7 cellular contexts compared by ENCODE assay signal in genomic region chr12:6465467-6466183, GRCh38. TPM values are rescaled to one million over a fixed set of nuclear protein-coding genes. Genes with fewer than 3 reads are reported as not detected.
DNase-seq lines count a peak whose midpoint lies in the region; ATAC-seq, FAIRE-seq and TF ChIP-seq lines count a peak whose summit lies in the region.

No MANE protein-coding gene starts in this region.

- H3K79me2 ChIP-seq in OCI-LY3 (ENCODE audit: low read length): no peaks in the 10 kb centered on the region
- H3K79me2 ChIP-seq in GM12878 (ENCODE audit: control insufficient read depth, insufficient read depth, low read length): peaks cover 80% of the 10 kb centered on the region

- ATAC-seq in GM12878: no peak
- ATAC-seq in HG03432 (IDR thresholded peaks at IDR 0.05; ENCODE audit: unreplicated experiment): no peak

- CTCF ChIA-PET in GM12878 (lab: Yijun Ruan, JAX): interaction anchor here (0.7 to 3.9 kb wide), 49 partner anchors 9 to 398 kb away, joined by 3 to 240 read pairs (median 6); partner anchors contain the start of genes CD27, COPS7A, MRPL51 and TAPBPL

- peak; percentile 90 for DNase-seq in DMS53 treated with DMSO at 0.1 percent for 48 hours (lab: John Stamatoyannopoulos, UW; ENCODE audit: unreplicated experiment)
- peak; percentile 49 for DNase-seq in HS-27A (ENCODE audit: low read depth)
- no peak for DNase-seq in GM12878 (ENCODE audit: low read depth, low spot score)
- peak; percentile 53 to 58 (median 57) for DNase-seq in immature natural killer cell
- no peak for DNase-seq in spleen

- in situ Hi-C loops in GM12878 (cut with MboI): loop anchor here (5.0 kb wide), 1 partner anchor 128 kb away; no protein-coding TSS in a partner anchor

- POLR2A ChIA-PET in GM12878 (lab: Charles Lee): interaction anchor here (0.6 to 10.3 kb wide), 15 partner anchors 8 to 182 kb away, joined by 3 to 384 read pairs (median 4); partner anchors contain the start of genes CD27, GAPDH and TAPBPL

- TF ChIP-seq CTCF in OCI-LY3 (IDR thresholded peaks at IDR 0.05; ENCODE audit: low read depth, low read length) (peak; percentile 82), GM12878 (IDR thresholded peaks at IDR 0.05 in 2 of 3, conservative IDR thresholded peaks at IDR 0.05 in 1 of 3; ENCODE audit: control insufficient read depth in 2 of 3, extremely low read depth in 1 of 3, insufficient read depth in 1 of 3, low read depth in 3 of 3, low read length in 3 of 3) (peak; percentile 88 to 94 (median 93)), spleen (IDR thresholded peaks at IDR 0.05 in 8 of 11, conservative IDR thresholded peaks at IDR 0.05 in 3 of 11) (peak; percentile 76 to 93 (median 88))

- H4K20me1 ChIP-seq in OCI-LY3 (ENCODE audit: insufficient read depth, low read length) (peaks cover 6% of the 10 kb centered on the region; the same call in 1 of the 2 replicates), GM12878 (ENCODE audit: control insufficient read depth, insufficient read depth) (no peaks in the 10 kb centered on the region)

- no peaks in the 10 kb centered on the region for H3K9me3 Mint-ChIP-seq in immature natural killer cell

- H2AFZ ChIP-seq in OCI-LY3 (ENCODE audit: low read depth, low read length) (no peak overlapping the region), GM12878 (ENCODE audit: control insufficient read depth, low read depth, low read length) (no peak overlapping the region)

- FAIRE-seq in GM12878 (lab: Jason Lieb, UNC): no peak

- no peaks in the 10 kb centered on the region for H3K9me3 ChIP-seq in OCI-LY3 (ENCODE audit: insufficient read depth, low read length)
- H3K9me3 ChIP-seq in GM12878 (replicated peaks; ENCODE audit: control insufficient read depth, insufficient read depth, low read length): no peaks in the 10 kb centered on the region
- H3K9me3 ChIP-seq in spleen: no peaks in the 10 kb centered on the region

- no peak overlapping the region for H3K9ac ChIP-seq in OCI-LY3 (ENCODE audit: low read length)
- H3K9ac ChIP-seq in GM12878 (ENCODE audit: control insufficient read depth, insufficient read depth, low read length): no peak overlapping the region; the same call in 1 of the 2 replicates

- TF ChIP-seq POLR2A in GM12878 (IDR thresholded peaks at IDR 0.05; ENCODE audit: low read depth, low read length): no peak
- no peak for TF ChIP-seq POLR2A in spleen (IDR thresholded peaks at IDR 0.05)

- intact Hi-C loops in GM12878 (cut with micrococcal nuclease; ENCODE audit: unreplicated experiment): loop anchor here (1.0 to 5.0 kb wide), 6 partner anchors 19 to 143 kb away; no protein-coding TSS in a partner anchor
- intact Hi-C loops in spleen (cut with DNase I; ENCODE audit: low total_unique reads): loop anchor here (10.0 kb wide), 1 partner anchor 131 kb away; no protein-coding TSS in a partner anchor

- H3K4me3 ChIP-seq in OCI-LY3 (ENCODE audit: low read length) (no peak overlapping the region), GM12878 (no peak overlapping the region), spleen (no peak overlapping the region)

- peaks cover 6 to 17% (median 16%) of the 10 kb centered on the region in 3 donors for H3K27me3 Mint-ChIP-seq in immature natural killer cell (ENCODE audit: low read depth in 3 of 3)

- WGBS in GM12878 (ENCODE audit: insufficient coverage, insufficient replicate concordance, low lambda C conversion rate, missing lambda C conversion rate): 27% methylated on average over 6 of the region's 6 CpGs
- WGBS in spleen, 5 donors: 38 to 49% (median 44%) methylated on average over 6 of the region's 6 CpGs

- SMC1A ChIA-PET in GM12878 (lab: Charles Lee; ENCODE audit: uncharacterized antibody, unreplicated experiment): interaction anchor here (0.7 to 3.4 kb wide), 33 partner anchors 9 to 270 kb away, joined by 3 to 211 read pairs (median 5); partner anchors contain the start of genes CD27, GAPDH, MRPL51 and NOP2

- H3K4me2 ChIP-seq in OCI-LY3 (ENCODE audit: low read length): no peak overlapping the region
- H3K4me2 ChIP-seq in GM12878 (ENCODE audit: control insufficient read depth, insufficient read depth): no peak overlapping the region

- H3K4me1 ChIP-seq in OCI-LY3 (ENCODE audit: low read length) (peaks cover 26% of the 10 kb centered on the region), GM12878 (ENCODE audit: control insufficient read depth, insufficient read depth, low read length) (peaks cover 43% of the 10 kb centered on the region), spleen (peaks cover 60 to 97% (median 90%) of the 10 kb centered on the region in 6 donors)

- TF ChIP-seq EP300 in GM12878 (IDR thresholded peaks at IDR 0.05; ENCODE audit: borderline replicate concordance in 1 of 2, control insufficient read depth in 1 of 2, low read depth in 2 of 2, low read length in 2 of 2): no peak

- BruUV-seq in GM12878 (replicated peaks; lab: Mats Ljungman, UMichigan): no TSS peak

- H3K27me3 ChIP-seq in OCI-LY3 (ENCODE audit: low read depth, low read length) (no peaks in the 10 kb centered on the region), GM12878 (replicated peaks in 1 of 2; ENCODE audit: control insufficient read depth in 2 of 2, insufficient read depth in 2 of 2, low read length in 1 of 2) (no peaks in the 10 kb centered on the region), spleen (replicated peaks in 1 of 7) (no peaks in the 10 kb centered on the region)

- H3K27ac ChIP-seq in OCI-LY3 (ENCODE audit: low read length) (no peak overlapping the region), GM12878 (ENCODE audit: control insufficient read depth, insufficient read depth) (no peak overlapping the region), spleen (peak overlapping the region in 5 of 8 donors; percentile 4 to 67 (median 36))

- H3K4me3 Mint-ChIP-seq in immature natural killer cell: peak overlapping the region; percentile 39 to 70 (median 47)

- H3K36me3 Mint-ChIP-seq in immature natural killer cell: peaks cover 27 to 44% (median 40%) of the 10 kb centered on the region in 3 donors

- H3K36me3 ChIP-seq in OCI-LY3 (replicated peaks; ENCODE audit: low read depth, low read length) (peaks cover 40% of the 10 kb centered on the region), GM12878 (ENCODE audit: control insufficient read depth in 2 of 2, insufficient read depth in 2 of 2, low read length in 1 of 2) (peaks cover 22 to 37% of the 10 kb centered on the region in 2 experiments), spleen (peaks cover 0 to 80% (median 32%) of the 10 kb centered on the region in 6 donors)

- H3K27ac Mint-ChIP-seq in immature natural killer cell: peak overlapping the region; percentile 86 to 97 (median 93)

- H3K4me1 Mint-ChIP-seq in immature natural killer cell: peaks cover 77 to 93% of the 10 kb centered on the region in 2 donors

- RAD21 ChIA-PET in GM12878 (lab: Charles Lee; ENCODE audit: unreplicated experiment): interaction anchor here (0.6 to 8.8 kb wide), 30 partner anchors 9 to 317 kb away, joined by 3 to 319 read pairs (median 5); partner anchors contain the start of genes CD27, GAPDH, LPAR5 and MRPL51

- TF ChIP-seq RAD21 in GM12878 (IDR thresholded peaks at IDR 0.05; ENCODE audit: insufficient read depth, low read depth, low read length): peak; percentile 100

RNA-seq across cellular contexts. Expression of gene VAMP1, which starts 4.9 kb away (rescaled TPM):
- 46.0 and 47.7 TPM in 2 replicates for total RNA-seq in GM12878 (2013; cell fraction: nucleolus; rRNA removed)
- total RNA-seq in GM12878 (2014; rRNA removed) (28.9 and 31.5 TPM in 2 replicates), GM12878 (2014; rRNA removed; fragmentation: Illumina TruSeq; extraction: Trizol) (14.8 and 16.6 TPM in 2 replicates), GM12878 (2021) (26.0 and 26.2 TPM in 2 replicates), spleen (10 to 100 TPM; 18.5 to 32.5 (median 24.2) TPM)
- 23.5 TPM for polyA plus RNA-seq in GM12878 (2011; ENCODE audit: low read depth)
- polyA plus RNA-seq in GM12878 (2011; rRNA removed) (37.1 and 41.3 TPM in 2 replicates), GM12878 (2014; fragmentation: Illumina TruSeq; extraction: Trizol) (32.3 and 36.1 TPM in 2 replicates), GM12878 (2014; fragmentation: Nextera tagmentation; extraction: Ambion mirVana) (1 to 10 TPM; 4.8 to 8.8 TPM), GM12878 (2014; rRNA removed) (121 and 123 TPM in 2 replicates), GM12878 (2016; fragmentation: Nextera tagmentation; extraction: Ambion mirVana) (10 to 100 TPM; 25.9 to 28.9 TPM), immature natural killer cell (1 to 10 TPM; 7.8 to 9.7 (median 8.4) TPM), spleen (10 to 100 TPM; 11.0 to 20.7 (median 17.9) TPM)
- 43.5 and 45.8 TPM in 2 replicates for polyA plus RNA-seq in GM12878 (2011; cell fraction: cytosol; rRNA removed)
- polyA plus RNA-seq in GM12878 (2011; cell fraction: nucleus; rRNA removed): 155 and 209 TPM in 2 replicates
- 33.3 and 39.4 TPM in 2 replicates for polyA plus RNA-seq in GM12878 (2012)
- 15.5 and 19.4 TPM in 2 replicates for polyA minus RNA-seq in GM12878 (2011; rRNA and poly(A)+ RNA removed)
- 8.6 and 14.3 TPM in 2 replicates for polyA minus RNA-seq in GM12878 (2011; cell fraction: cytosol; rRNA and poly(A)+ RNA removed)
- polyA minus RNA-seq in GM12878 (2011; cell fraction: nucleus; rRNA and poly(A)+ RNA removed): 19.2 and 24.9 TPM in 2 replicates

RNA-seq across cellular contexts. Expression of gene TAPBPL, which starts 13.8 kb away (rescaled TPM):
- total RNA-seq in GM12878 (2013; cell fraction: nucleolus; rRNA removed): 134 and 138 TPM in 2 replicates
- total RNA-seq in GM12878 (2014; rRNA removed): 39.1 and 40.4 TPM in 2 replicates
- total RNA-seq in GM12878 (2014; rRNA removed; fragmentation: Illumina TruSeq; extraction: Trizol): 24.7 and 25.0 TPM in 2 replicates
- total RNA-seq in GM12878 (2021): 26.4 and 29.0 TPM in 2 replicates
- 11.0 TPM for polyA plus RNA-seq in GM12878 (2011; ENCODE audit: low read depth)
- polyA plus RNA-seq in GM12878 (2011; rRNA removed): 28.5 and 45.0 TPM in 2 replicates
- polyA plus RNA-seq in GM12878 (2011; cell fraction: cytosol; rRNA removed): 58.4 and 72.0 TPM in 2 replicates
- polyA plus RNA-seq in GM12878 (2011; cell fraction: nucleus; rRNA removed): 125 and 140 TPM in 2 replicates
- polyA plus RNA-seq in GM12878 (2012): 28.1 and 29.4 TPM in 2 replicates
- polyA plus RNA-seq in GM12878 (2014; fragmentation: Illumina TruSeq; extraction: Trizol): 13.0 and 26.4 TPM in 2 replicates
- polyA plus RNA-seq in GM12878 (2014; fragmentation: Nextera tagmentation; extraction: Ambion mirVana): 10 to 100 TPM; 12.4 to 20.9 TPM
- 40.4 and 43.1 TPM in 2 replicates for polyA plus RNA-seq in GM12878 (2014; rRNA removed)
- 10 to 100 TPM; 33.3 to 39.9 TPM for polyA plus RNA-seq in GM12878 (2016; fragmentation: Nextera tagmentation; extraction: Ambion mirVana)
- 33.4 and 60.3 TPM in 2 replicates for polyA minus RNA-seq in GM12878 (2011; rRNA and poly(A)+ RNA removed)
- polyA minus RNA-seq in GM12878 (2011; cell fraction: cytosol; rRNA and poly(A)+ RNA removed): 11.2 and 13.9 TPM in 2 replicates
- 36.0 and 56.5 TPM in 2 replicates for polyA minus RNA-seq in GM12878 (2011; cell fraction: nucleus; rRNA and poly(A)+ RNA removed)
- polyA plus RNA-seq in immature natural killer cell: 100 to 1,000 TPM; 205 to 276 (median 259) TPM
- total RNA-seq in spleen: 10 to 100 TPM; 35.6 to 50.1 (median 42.0) TPM
- polyA plus RNA-seq in spleen: 10 to 100 TPM; 15.0 to 17.1 (median 15.9) TPM

RNA-seq across cellular contexts. Expression of gene CD27, which starts 20.9 kb away (rescaled TPM):
- total RNA-seq in GM12878 (2013; cell fraction: nucleolus; rRNA removed): 30.2 TPM in 2 replicates
- total RNA-seq in GM12878 (2014; rRNA removed) (164 and 184 TPM in 2 replicates), GM12878 (2014; rRNA removed; fragmentation: Illumina TruSeq; extraction: Trizol) (66.8 and 66.9 TPM in 2 replicates), GM12878 (2021) (116 and 117 TPM in 2 replicates), spleen (10 to 100 TPM; 49.2 to 97.2 (median 59.2) TPM)
- polyA plus RNA-seq in GM12878 (2011; ENCODE audit: low read depth): 81.7 TPM
- polyA plus RNA-seq in GM12878 (2011; rRNA removed) (14.7 and 32.0 TPM in 2 replicates), GM12878 (2014; fragmentation: Illumina TruSeq; extraction: Trizol) (24.2 and 96.1 TPM in 2 replicates), GM12878 (2014; fragmentation: Nextera tagmentation; extraction: Ambion mirVana) (10 to 100 TPM in 1 of 2 experiments, 1 to 10 TPM in 1; 4.9 to 15.0 TPM), GM12878 (2014; rRNA removed) (140 and 158 TPM in 2 replicates), GM12878 (2016; fragmentation: Nextera tagmentation; extraction: Ambion mirVana) (100 to 1,000 TPM; 127 to 135 TPM), immature natural killer cell (10 to 100 TPM; 17.0 to 28.5 (median 25.4) TPM), spleen (100 to 1,000 TPM; 128 to 193 (median 178) TPM)
- polyA plus RNA-seq in GM12878 (2011; cell fraction: cytosol; rRNA removed): 51.3 and 56.6 TPM in 2 replicates
- polyA plus RNA-seq in GM12878 (2011; cell fraction: nucleus; rRNA removed): 21.4 TPM in 2 replicates
- 142 and 178 TPM in 2 replicates for polyA plus RNA-seq in GM12878 (2012)
- 24.5 and 40.9 TPM in 2 replicates for polyA minus RNA-seq in GM12878 (2011; rRNA and poly(A)+ RNA removed)
- 11.7 and 13.5 TPM in 2 replicates for polyA minus RNA-seq in GM12878 (2011; cell fraction: cytosol; rRNA and poly(A)+ RNA removed)
- polyA minus RNA-seq in GM12878 (2011; cell fraction: nucleus; rRNA and poly(A)+ RNA removed): 8.7 and 10.6 TPM in 2 replicates

RNA-seq across cellular contexts. Expression of gene MRPL51, which starts 27.4 kb away (rescaled TPM):
- total RNA-seq in GM12878 (2013; cell fraction: nucleolus; rRNA removed): 9.8 and 10.5 TPM in 2 replicates
- total RNA-seq in GM12878 (2014; rRNA removed): 137 and 175 TPM in 2 replicates
- 254 and 259 TPM in 2 replicates for total RNA-seq in GM12878 (2014; rRNA removed; fragmentation: Illumina TruSeq; extraction: Trizol)
- 275 and 276 TPM in 2 replicates for total RNA-seq in GM12878 (2021)
- polyA plus RNA-seq in GM12878 (2011; ENCODE audit: low read depth): 71.7 TPM
- 159 and 252 TPM in 2 replicates for polyA plus RNA-seq in GM12878 (2011; rRNA removed)
- polyA plus RNA-seq in GM12878 (2011; cell fraction: cytosol; rRNA removed): 119 and 123 TPM in 2 replicates
- 64.4 and 67.0 TPM in 2 replicates for polyA plus RNA-seq in GM12878 (2011; cell fraction: nucleus; rRNA removed)
- polyA plus RNA-seq in GM12878 (2012): 159 and 228 TPM in 2 replicates
- 241 and 255 TPM in 2 replicates for polyA plus RNA-seq in GM12878 (2014; fragmentation: Illumina TruSeq; extraction: Trizol)
- polyA plus RNA-seq in GM12878 (2014; fragmentation: Nextera tagmentation; extraction: Ambion mirVana): 1,000 to 10,000 TPM in 1 of 2 experiments, 100 to 1,000 TPM in 1; 908 to 1,202 TPM
- polyA plus RNA-seq in GM12878 (2014; rRNA removed): 167 and 183 TPM in 2 replicates
- 100 to 1,000 TPM; 583 to 588 TPM for polyA plus RNA-seq in GM12878 (2016; fragmentation: Nextera tagmentation; extraction: Ambion mirVana)
- 29.2 and 48.2 TPM in 2 replicates for polyA minus RNA-seq in GM12878 (2011; rRNA and poly(A)+ RNA removed)
- polyA minus RNA-seq in GM12878 (2011; cell fraction: cytosol; rRNA and poly(A)+ RNA removed): 18.4 and 20.6 TPM in 2 replicates
- polyA minus RNA-seq in GM12878 (2011; cell fraction: nucleus; rRNA and poly(A)+ RNA removed): 15.7 and 20.9 TPM in 2 replicates
- polyA plus RNA-seq in immature natural killer cell: 100 to 1,000 TPM; 240 to 280 (median 248) TPM
- total RNA-seq in spleen: 10 to 100 TPM; 34.0 to 94.0 (median 89.3) TPM
- 100 to 1,000 TPM in 2 of 3 donors, 10 to 100 TPM in 1; 73.4 to 137 (median 109) TPM for polyA plus RNA-seq in spleen

RNA-seq across cellular contexts. Expression of gene NCAPD2, which starts 28.3 kb away (rescaled TPM):
- total RNA-seq in GM12878 (2013; cell fraction: nucleolus; rRNA removed): 64.5 and 66.0 TPM in 2 replicates
- total RNA-seq in GM12878 (2014; rRNA removed): 141 and 144 TPM in 2 replicates
- 96.9 and 98.2 TPM in 2 replicates for total RNA-seq in GM12878 (2014; rRNA removed; fragmentation: Illumina TruSeq; extraction: Trizol)
- 110 and 113 TPM in 2 replicates for total RNA-seq in GM12878 (2021)
- polyA plus RNA-seq in GM12878 (2011; ENCODE audit: low read depth): 34.6 TPM
- polyA plus RNA-seq in GM12878 (2011; rRNA removed): 84.0 and 160 TPM in 2 replicates
- polyA plus RNA-seq in GM12878 (2011; cell fraction: cytosol; rRNA removed): 138 and 147 TPM in 2 replicates
- polyA plus RNA-seq in GM12878 (2011; cell fraction: nucleus; rRNA removed): 98.8 and 145 TPM in 2 replicates
- 50.7 and 70.2 TPM in 2 replicates for polyA plus RNA-seq in GM12878 (2012)
- 110 and 146 TPM in 2 replicates for polyA plus RNA-seq in GM12878 (2014; fragmentation: Illumina TruSeq; extraction: Trizol)
- 10 to 100 TPM; 24.2 to 32.8 TPM for polyA plus RNA-seq in GM12878 (2014; fragmentation: Nextera tagmentation; extraction: Ambion mirVana)
- polyA plus RNA-seq in GM12878 (2014; rRNA removed): 114 TPM in 2 replicates
- polyA plus RNA-seq in GM12878 (2016; fragmentation: Nextera tagmentation; extraction: Ambion mirVana): 100 to 1,000 TPM; 105 to 108 TPM
- polyA minus RNA-seq in GM12878 (2011; rRNA and poly(A)+ RNA removed): 165 and 222 TPM in 2 replicates
- 89.0 and 105 TPM in 2 replicates for polyA minus RNA-seq in GM12878 (2011; cell fraction: cytosol; rRNA and poly(A)+ RNA removed)
- polyA minus RNA-seq in GM12878 (2011; cell fraction: nucleus; rRNA and poly(A)+ RNA removed): 67.3 and 111 TPM in 2 replicates
- 10 to 100 TPM; 23.3 to 50.5 (median 24.0) TPM for polyA plus RNA-seq in immature natural killer cell
- total RNA-seq in spleen: 10 to 100 TPM; 29.9 to 49.2 (median 39.6) TPM
- 10 to 100 TPM; 12.0 to 14.1 (median 14.0) TPM for polyA plus RNA-seq in spleen

Comparison
In these comparisons a context has a peak if more than half of its experiments do, and no peak if none do; other contexts are left out.
1. DNase-seq: peak in DMS53 treated with DMSO at 0.1 percent for 48 hours (single experiment), HS-27A (single experiment) and immature natural killer cell (3 of 3); none in GM12878 (single experiment) and spleen (single experiment).
2. H3K27ac ChIP-seq: peak in spleen (5 of 8); none in OCI-LY3 (single experiment) and GM12878 (single experiment).
3. Peak in every context shown above with its lines, with median percentiles within 50 percentile points of each other: CTCF ChIP-seq.